ENCODE assay signal across 18 cellular contexts in genomic region chr12:126354633-126355032, GRCh38.
DNase-seq lines count a peak whose midpoint lies in the region; ATAC-seq, FAIRE-seq and TF ChIP-seq lines count a peak whose summit lies in the region.
"Had no signal": no experiment of that assay in that cellular context is flagged by ENCODE, and none has a peak within 500 bp of the region (broad histone marks: within the 10 kb centered on the region; RNA-seq: fewer than 3 reads in every experiment).

No MANE protein-coding gene starts in this region.

- H3K27ac ChIP-seq in A549, result no peak overlapping the region
- no peak overlapping the region for H3K27ac ChIP-seq in IMR-90 (ENCODE audit: insufficient read depth, low read length)
- peak overlapping the region; percentile 77 for H3K27ac ChIP-seq in SK-N-MC
- H3K27ac ChIP-seq in left ventricle myocardium inferior (replicated peaks), result no peak overlapping the region
- H3K27ac ChIP-seq: HL-60 had no signal

- FAIRE-seq in A549 (lab: Jason Lieb, UNC), result no peak
- FAIRE-seq: D721Med, G401.6, GM12891, H54 had no signal

- H2AK9ac ChIP-seq in IMR-90 (replicated peaks; ENCODE audit: low read depth, low read length, poor library complexity), result no peak overlapping the region

- H3K36me3 ChIP-seq in IMR-90 (ENCODE audit: control insufficient read depth, insufficient read depth, low read length) (no peaks in the 10 kb centered on the region), SK-N-MC (ENCODE audit: insufficient read depth, low read length) (no peaks in the 10 kb centered on the region), left ventricle myocardium inferior (no peaks in the 10 kb centered on the region)
- H3K36me3 ChIP-seq: BE2C had no signal

- no peak overlapping the region for H2AFZ ChIP-seq in IMR-90 (replicated peaks; ENCODE audit: low read length, poor library complexity)
- H2AFZ ChIP-seq: GM23338 had no signal

- no peak for TF ChIP-seq RAD21 in A549 (conservative IDR thresholded peaks at IDR 0.05 in 1 of 2, IDR thresholded peaks at IDR 0.05 in 1 of 2)
- no peak for TF ChIP-seq RAD21 in IMR-90 (IDR thresholded peaks at IDR 0.05; ENCODE audit: low read length)

- no peak overlapping the region for H2BK120ac ChIP-seq in IMR-90 (ENCODE audit: low read depth, low read length)

- no peak overlapping the region for H3K4me2 ChIP-seq in A549
- no peak overlapping the region for H3K4me2 ChIP-seq in IMR-90 (ENCODE audit: low read depth, low read length)
- H3K4me2 ChIP-seq: GM23338 had no signal

- WGBS in A549 (ENCODE audit: missing lambda C conversion rate), result under 1% methylated on average over 4 of the region's 4 CpGs
- WGBS in IMR-90 (ENCODE audit: extremely low coverage in 2 of 2, insufficient read length in 1 of 2), 2 experiments, result no CpG with 5 or more reads among the region's 4 CpGs

- H3K27me3 ChIP-seq in IMR-90 (ENCODE audit: control insufficient read depth, insufficient read depth, low read length), result no peaks in the 10 kb centered on the region
- H3K27me3 ChIP-seq in left ventricle myocardium inferior (ENCODE audit: low read depth), result no peaks in the 10 kb centered on the region
- H3K27me3 ChIP-seq: BE2C had no signal

- H3K9me1 ChIP-seq in IMR-90 (ENCODE audit: insufficient read depth, low read length), result no peaks in the 10 kb centered on the region

- H3K4me3 ChIP-seq in A549 (no peak overlapping the region), IMR-90 (ENCODE audit: insufficient read depth, low read depth, low read length) (no peak overlapping the region), SK-N-MC (no peak overlapping the region), fibroblast of the aortic adventitia (ENCODE audit: low read depth, low read length) (no peak overlapping the region), left ventricle myocardium inferior (no peak overlapping the region)
- H3K4me3 ChIP-seq: GM23338 had no signal

- TF ChIP-seq POLR2A in A549 (IDR thresholded peaks at IDR 0.05; ENCODE audit: low read length) (no peak), IMR-90 (IDR thresholded peaks at IDR 0.05; ENCODE audit: low read depth, low read length) (no peak)

- H3K4me1 ChIP-seq in A549, result no peaks in the 10 kb centered on the region
- H3K4me1 ChIP-seq in IMR-90 (ENCODE audit: control insufficient read depth, insufficient read depth, low read length), result no peaks in the 10 kb centered on the region
- H3K4me1 ChIP-seq in left ventricle myocardium inferior, result no peaks in the 10 kb centered on the region
- H3K4me1 ChIP-seq: BE2C, Caco-2 had no signal

- H3K56ac ChIP-seq in IMR-90 (ENCODE audit: extremely low read depth, insufficient read depth, low read length), result no peak overlapping the region

- TF ChIP-seq CTCF in A549 (IDR thresholded peaks at IDR 0.05) (no peak), IMR-90 (conservative IDR thresholded peaks at IDR 0.05; ENCODE audit: low read depth, low read length) (no peak), fibroblast of the aortic adventitia (IDR thresholded peaks at IDR 0.05; ENCODE audit: insufficient read depth, low read length) (no peak), left ventricle myocardium inferior (IDR thresholded peaks at IDR 0.05; ENCODE audit: borderline replicate concordance) (no peak)

- CTCF ChIA-PET in A549 (lab: Yijun Ruan, JAX), result interaction anchor here (0.5 kb wide), 1 partner anchor 59 kb away, joined by 3 read pairs; no protein-coding TSS in a partner anchor
- CTCF ChIA-PET in IMR-90 (lab: Yijun Ruan, JAX), result no interaction called here

- H2BK5ac ChIP-seq in IMR-90 (ENCODE audit: low read depth, low read length, poor library complexity, severe bottlenecking), result no peak overlapping the region

- no peak overlapping the region for H3K23ac ChIP-seq in IMR-90 (ENCODE audit: low read depth, low read length)

- dilution Hi-C loops in IMR-90 (cut with HindIII; ENCODE audit: low sequenced_read_pairs, unreplicated experiment), result no loop called here

- H2BK15ac ChIP-seq in IMR-90 (ENCODE audit: low read depth, low read length), result no peak overlapping the region

- no peak overlapping the region for H3K18ac ChIP-seq in IMR-90 (ENCODE audit: low read depth, low read length)

- no peaks in the 10 kb centered on the region for H4K20me1 ChIP-seq in IMR-90 (ENCODE audit: insufficient read depth, low read length)

- BruUV-seq in IMR-90 (replicated peaks; lab: Mats Ljungman, UMichigan), result no TSS peak

- no peak overlapping the region for H2AK5ac ChIP-seq in IMR-90 (ENCODE audit: low read depth, low read length)

- no peak overlapping the region for H4K8ac ChIP-seq in IMR-90 (ENCODE audit: low read depth in 2 of 2, low read length in 2 of 2)

- H4K5ac ChIP-seq in IMR-90 (ENCODE audit: low read depth, low read length), result no peak overlapping the region

- intact Hi-C loops in IMR-90 (cut with micrococcal nuclease), result no loop called here
- intact Hi-C loops in left ventricle myocardium inferior (cut with micrococcal nuclease), result no loop called here

- no peak for ATAC-seq in A549
- ATAC-seq in IMR-90 (ENCODE audit: low read depth), result no peak
- ATAC-seq in HG03520 (IDR thresholded peaks at IDR 0.05; ENCODE audit: unreplicated experiment), result no peak
- ATAC-seq: GM23338 had no signal

- H3K9ac ChIP-seq in IMR-90 (ENCODE audit: low read depth, low read length), result no peak overlapping the region
- H3K9ac ChIP-seq in SK-N-MC (ENCODE audit: insufficient read length), result no peak overlapping the region

- H3K14ac ChIP-seq in IMR-90 (replicated peaks; ENCODE audit: low read depth, low read length), result no peak overlapping the region

- POLR2A ChIA-PET in A549 (lab: Yijun Ruan, JAX), result no interaction called here
- POLR2A ChIA-PET in IMR-90 (lab: Charles Lee; ENCODE audit: unreplicated experiment), result no interaction called here

- H4K91ac ChIP-seq in IMR-90 (ENCODE audit: insufficient read depth, low read depth, low read length), result no peak overlapping the region

- no peak overlapping the region for H3K4ac ChIP-seq in IMR-90 (ENCODE audit: low read depth, low read length)

- H3K9me3 ChIP-seq in A549, result peaks cover 8% of the 10 kb centered on the region; the same call in 2 of the 3 replicates
- H3K9me3 ChIP-seq in IMR-90 (ENCODE audit: control insufficient read depth, insufficient read depth, low read length), result peaks cover 17% of the 10 kb centered on the region
- H3K9me3 ChIP-seq in SK-N-MC (ENCODE audit: low read depth, low read length), result no peaks in the 10 kb centered on the region
- H3K9me3 ChIP-seq in left ventricle myocardium inferior (replicated peaks), result peaks cover 16% of the 10 kb centered on the region
- H3K9me3 ChIP-seq: BE2C, Caco-2 had no signal

- no peak for TF ChIP-seq EP300 in A549 (IDR thresholded peaks at IDR 0.05)

- H2BK20ac ChIP-seq in IMR-90 (ENCODE audit: low read depth, low read length), result no peak overlapping the region

- in situ Hi-C loops in IMR-90 (cut with MboI; ENCODE audit: low sequenced_read_pairs), result no loop called here

- no peak for DNase-seq in A549 (ENCODE audit: low read depth in 1 of 2, low spot score in 1 of 2)
- DNase-seq in IMR-90, result no peak
- peak; percentile 39 for DNase-seq in SK-N-MC (ENCODE audit: low read depth, low spot score)
- peak; percentile 13 for DNase-seq in fibroblast of the aortic adventitia (ENCODE audit: low read depth)
- DNase-seq in left ventricle myocardium inferior, result no peak
- DNase-seq: ACHN; BE2C; C1 segment of cervical spinal cord; Caco-2; CD4-positive, CD25-positive, alpha-beta regulatory T cell; HCEC 1CT had no signal

- no peaks in the 10 kb centered on the region for H3K79me1 ChIP-seq in IMR-90 (ENCODE audit: low read depth in 1 of 2, low read length in 2 of 2)

TF ChIP-seq in A549, 52 proteins besides CTCF, POLR2A, EP300 and RAD21:
- peak; percentile 75 for TF ChIP-seq MAFK (IDR thresholded peaks at IDR 0.05; ENCODE audit: partially characterized antibody)
- TF ChIP-seq CEBPB (IDR thresholded peaks at IDR 0.05), result no peak

TF ChIP-seq in IMR-90, 13 proteins besides CTCF, POLR2A, EP300 and RAD21:
- TF ChIP-seq MAFK (IDR thresholded peaks at IDR 0.05; ENCODE audit: low read depth, low read length), result peak; percentile 66
- no peak for TF ChIP-seq FOS (IDR thresholded peaks at IDR 0.05; ENCODE audit: low read depth, low read length)

Comparison
In these comparisons a context has a peak if more than half of its experiments do, and no peak if none do; other contexts are left out.
1. DNase-seq: peak in SK-N-MC (single experiment) and fibroblast of the aortic adventitia (single experiment); none in A549 (0 of 2), IMR-90 (single experiment) and left ventricle myocardium inferior (single experiment).